In genomic region chr3:132730891-132731580, GRCh38 we compare ENCODE assay signal across 8 cellular contexts. TPM values are rescaled to one million over a fixed set of nuclear protein-coding genes. Genes with fewer than 3 reads are reported as not detected.
DNase-seq lines count a peak whose midpoint lies in the region; ATAC-seq, FAIRE-seq and TF ChIP-seq lines count a peak whose summit lies in the region.

No MANE protein-coding gene starts in this region.

- POLR2A ChIA-PET in AG04449 (lab: Yijun Ruan, JAX), result interaction anchor here (0.6 kb wide), 1 partner anchor 720 kb away, joined by 3 read pairs; no protein-coding TSS in a partner anchor

- intact Hi-C loops in upper lobe of right lung (cut with DNase I), result no loop called here

- TF ChIP-seq CTCF in AG04449 (IDR thresholded peaks at IDR 0.05; ENCODE audit: insufficient read depth, low read length, missing control alignments) (peak; percentile 27), upper lobe of right lung (IDR thresholded peaks at IDR 0.05) (peak; percentile 47)

- no peak overlapping the region for H3K27ac ChIP-seq in upper lobe of right lung

- CTCF ChIA-PET in AG04449 (lab: Yijun Ruan, JAX), result interaction anchor here (0.5 to 8.5 kb wide), 25 partner anchors 8 to 1197 kb away, joined by 3 to 160 read pairs (median 7); partner anchors contain the start of gene TMEM108

- DNase-seq in AG04449 (ENCODE audit: low read depth, low spot score) (no peak), GM18507 (ENCODE audit: extremely low spot score, insufficient read length, low read depth) (no peak), NCI-H2171 (lab: John Stamatoyannopoulos, UW) (peak; percentile 35), amniotic epithelial cell (ENCODE audit: low read depth) (peak; percentile 46), islet precursor cell (peak; percentile 62), upper lobe of right lung (no peak)

- no peak overlapping the region for H3K4me3 ChIP-seq in AG04449 (ENCODE audit: low read depth, low read length)
- H3K4me3 ChIP-seq in upper lobe of right lung, result no peak overlapping the region

- H3K9me3 ChIP-seq in upper lobe of right lung, result no peaks in the 10 kb centered on the region

- peak; percentile 82 for FAIRE-seq in GM18507 (lab: Jason Lieb, UNC)

- H3K36me3 ChIP-seq in upper lobe of right lung, result no peaks in the 10 kb centered on the region

- ATAC-seq in upper lobe of right lung, result peak; percentile 77
- ATAC-seq in HG02970 (IDR thresholded peaks at IDR 0.05; ENCODE audit: low FRiP score, unreplicated experiment), result no peak
- ATAC-seq in GM18858 (IDR thresholded peaks at IDR 0.05; ENCODE audit: unreplicated experiment), result no peak

- H3K27me3 ChIP-seq in upper lobe of right lung, result no peaks in the 10 kb centered on the region

- H3K4me1 ChIP-seq in upper lobe of right lung, result no peaks in the 10 kb centered on the region

RNA-seq across cellular contexts. Expression of gene NPHP3, which starts 8.8 kb away (rescaled TPM):
- total RNA-seq in upper lobe of right lung, result 33.7 TPM

Comparison
In these comparisons a context has a peak if more than half of its experiments do, and no peak if none do; other contexts are left out.
1. DNase-seq: peak in NCI-H2171 (single experiment), amniotic epithelial cell (single experiment) and islet precursor cell (single experiment); none in AG04449 (single experiment), GM18507 (single experiment) and upper lobe of right lung (single experiment).